ENCODE assay signal across 8 cellular contexts in genomic region chr10:99993994-99994689, GRCh38. TPM values are rescaled to one million over a fixed set of nuclear protein-coding genes. Genes with fewer than 3 reads are reported as not detected.
DNase-seq lines count a peak whose midpoint lies in the region; ATAC-seq, FAIRE-seq and TF ChIP-seq lines count a peak whose summit lies in the region.

No MANE protein-coding gene starts in this region.

- H4K20me1 ChIP-seq in GM12878 (ENCODE audit: control insufficient read depth, insufficient read depth), result no peaks in the 10 kb centered on the region

- peak overlapping the region; percentile 42 for H3K27ac ChIP-seq in GM12878 (ENCODE audit: control insufficient read depth, insufficient read depth)

- no peaks in the 10 kb centered on the region for H3K27me3 ChIP-seq in GM12878 (replicated peaks in 1 of 2; ENCODE audit: control insufficient read depth in 2 of 2, insufficient read depth in 2 of 2, low read length in 1 of 2)

- POLR2A ChIA-PET in GM12878 (lab: Charles Lee), result interaction anchor here (0.5 to 7.3 kb wide), 7 partner anchors 10 to 169 kb away, joined by 3 to 88 read pairs (median 5); partner anchors contain the start of gene DNMBP

- TF ChIP-seq POLR2A in GM12878 (IDR thresholded peaks at IDR 0.05; ENCODE audit: low read depth, low read length), result 0 out of 2 replicates have a peak, but pooled peaks have one; percentile 24

- SMC1A ChIA-PET in GM12878 (lab: Charles Lee; ENCODE audit: uncharacterized antibody, unreplicated experiment), result interaction anchor here (2.1 to 26.2 kb wide), 3 partner anchors 12 to 51 kb away, joined by 7 to 531 read pairs (median 92); partner anchors contain the start of gene DNMBP

- in situ Hi-C loops in GM12878 (cut with MboI), result no loop called here

- no peaks in the 10 kb centered on the region; the same call in 2 of the 3 replicates for H3K9me3 ChIP-seq in GM12878 (replicated peaks; ENCODE audit: control insufficient read depth, insufficient read depth, low read length)

- H3K4me3 ChIP-seq in GM12878, result peak overlapping the region; percentile 4; the same call in 1 of the 2 replicates

- CTCF ChIA-PET in GM12878 (lab: Yijun Ruan, JAX), result interaction anchor here (0.6 to 11.3 kb wide), 6 partner anchors 10 to 462 kb away, joined by 4 to 116 read pairs (median 12); partner anchors contain the start of gene DNMBP

- ATAC-seq in GM18868 (IDR thresholded peaks at IDR 0.05; ENCODE audit: unreplicated experiment) (peak; percentile 94), HG03342 (IDR thresholded peaks at IDR 0.05; ENCODE audit: unreplicated experiment) (peak; percentile 95), GM12878 (peak; percentile 98)

- H2AFZ ChIP-seq in GM12878 (ENCODE audit: control insufficient read depth, low read depth, low read length), result no peak overlapping the region

- no peak for TF ChIP-seq CTCF in GM12878 (IDR thresholded peaks at IDR 0.05 in 2 of 3, conservative IDR thresholded peaks at IDR 0.05 in 1 of 3; ENCODE audit: control insufficient read depth in 2 of 3, extremely low read depth in 1 of 3, insufficient read depth in 1 of 3, low read depth in 3 of 3, low read length in 3 of 3)

- no peak for TF ChIP-seq EP300 in GM12878 (IDR thresholded peaks at IDR 0.05; ENCODE audit: borderline replicate concordance in 1 of 2, control insufficient read depth in 1 of 2, low read depth in 2 of 2, low read length in 2 of 2)

- H3K36me3 ChIP-seq in GM12878 (ENCODE audit: control insufficient read depth in 2 of 2, insufficient read depth in 2 of 2, low read length in 1 of 2), result peaks cover 0 to 16% of the 10 kb centered on the region in 2 experiments; a peak in 1 of 4 replicates

- DNase-seq in T-helper 22 cell (ENCODE audit: low read depth), result peak; percentile 4
- peak; percentile 51 for DNase-seq in GM12878 (ENCODE audit: low read depth, low spot score)
- DNase-seq in lung microvascular endothelial cell (ENCODE audit: low read depth in 2 of 2), result peak; percentile 65 to 91
- DNase-seq in stimulated activated naive CD4-positive, alpha-beta T cell treated with Interleukin-2 at 50 U/mL for 16 hours (lab: John Stamatoyannopoulos, UW), result peak; percentile 12
- DNase-seq in DMS53 treated with DMSO at 0.1 percent for 48 hours (lab: John Stamatoyannopoulos, UW; ENCODE audit: unreplicated experiment), result no peak

- intact Hi-C loops in GM12878 (cut with micrococcal nuclease; ENCODE audit: unreplicated experiment), result no loop called here

- RAD21 ChIA-PET in GM12878 (lab: Charles Lee; ENCODE audit: unreplicated experiment), result interaction anchor here (0.8 to 4.2 kb wide), 7 partner anchors 9 to 182 kb away, joined by 3 to 49 read pairs (median 8); partner anchors contain the start of gene DNMBP

- 59% methylated on average over 7 of the region's 7 CpGs for WGBS in GM12878 (ENCODE audit: insufficient coverage, insufficient replicate concordance, low lambda C conversion rate, missing lambda C conversion rate)

- no peak for TF ChIP-seq RAD21 in GM12878 (IDR thresholded peaks at IDR 0.05; ENCODE audit: insufficient read depth, low read depth, low read length)

- peaks cover 25% of the 10 kb centered on the region for H3K4me1 ChIP-seq in GM12878 (ENCODE audit: control insufficient read depth, insufficient read depth, low read length)

- peaks cover 94% of the 10 kb centered on the region for H3K79me2 ChIP-seq in GM12878 (ENCODE audit: control insufficient read depth, insufficient read depth, low read length)

- FAIRE-seq in A204.1 (lab: Jason Lieb, UNC) (peak; percentile 32), GM12878 (lab: Jason Lieb, UNC) (peak; percentile 77)

- no peak overlapping the region for H3K9ac ChIP-seq in GM12878 (ENCODE audit: control insufficient read depth, insufficient read depth, low read length)

- peak overlapping the region; percentile 83 for H3K4me2 ChIP-seq in GM12878 (ENCODE audit: control insufficient read depth, insufficient read depth)

- TSS peak; percentile 28 for BruUV-seq in GM12878 (replicated peaks; lab: Mats Ljungman, UMichigan)

TF ChIP-seq in GM12878, 131 proteins besides CTCF, POLR2A, EP300 and RAD21 (continues in another document):
- TF ChIP-seq SKIL (IDR thresholded peaks at IDR 0.05; ENCODE audit: low read depth, poor library complexity, severe bottlenecking) (peak; percentile 21), YY1 (IDR thresholded peaks at IDR 0.05; ENCODE audit: low read depth, low read length) (peak; percentile 56; the same call in 1 of the 2 replicates), CBFB (IDR thresholded peaks at IDR 0.05; ENCODE audit: low read depth) (peak; percentile 78), PKNOX1 (IDR thresholded peaks at IDR 0.05) (peak; percentile 88), ZBED1 (IDR thresholded peaks at IDR 0.05; ENCODE audit: borderline replicate concordance) (no peak), JUNB (IDR thresholded peaks at IDR 0.05) (no peak), ETV6 (conservative IDR thresholded peaks at IDR 0.05 in 1 of 2, IDR thresholded peaks at IDR 0.05 in 1 of 2; ENCODE audit: borderline replicate concordance in 1 of 2, low read depth in 1 of 2) (no peak), EGR1 (IDR thresholded peaks at IDR 0.05; ENCODE audit: borderline replicate concordance in 1 of 2, low read depth in 2 of 2, low read length in 2 of 2) (no peak), SIX5 (IDR thresholded peaks at IDR 0.05; ENCODE audit: low read depth, low read length, severe bottlenecking) (no peak), RUNX3 (IDR thresholded peaks at IDR 0.05; ENCODE audit: low read length) (peak; percentile 93), ATF7 (IDR thresholded peaks at IDR 0.05; ENCODE audit: low read depth) (peak; percentile 38), KLF5 (IDR thresholded peaks at IDR 0.05; ENCODE audit: partially characterized antibody) (no peak), BMI1 (IDR thresholded peaks at IDR 0.05; ENCODE audit: borderline replicate concordance) (peak; percentile 81), IKZF1 (conservative IDR thresholded peaks at IDR 0.05) (peak; percentile 27; the same call in 1 of the 2 replicates), RAD51 (IDR thresholded peaks at IDR 0.05) (peak; percentile 95), USF1 (IDR thresholded peaks at IDR 0.05; ENCODE audit: borderline replicate concordance, extremely low read length, insufficient read depth, low read depth, low read length) (peak; percentile 73), RB1 (IDR thresholded peaks at IDR 0.05; ENCODE audit: borderline replicate concordance) (no peak), SPI1 (IDR thresholded peaks at IDR 0.05; ENCODE audit: borderline replicate concordance, insufficient read depth, low read depth, low read length) (peak; percentile 43; the same call in 1 of the 2 replicates), ZSCAN29 (IDR thresholded peaks at IDR 0.05) (no peak), DPF2 (IDR thresholded peaks at IDR 0.05) (0 out of 2 replicates have a peak, but pooled peaks have one; percentile 47), CREB1 (IDR thresholded peaks at IDR 0.05; ENCODE audit: low read depth) (peak; percentile 85)

RNA-seq across cellular contexts. Expression of gene DNMBP, which starts 15.6 kb away (rescaled TPM):
- 97.9 and 99.8 TPM in 2 replicates for total RNA-seq in GM12878 (2013; cell fraction: nucleolus; rRNA removed)
- total RNA-seq in GM12878 (2014; rRNA removed) (22.2 and 23.2 TPM in 2 replicates), GM12878 (2014; rRNA removed; fragmentation: Illumina TruSeq; extraction: Trizol) (25.9 and 26.8 TPM in 2 replicates), GM12878 (2021) (39.4 and 40.5 TPM in 2 replicates), lung microvascular endothelial cell (20.5 and 31.7 TPM in 2 replicates)
- 21.3 TPM for polyA plus RNA-seq in GM12878 (2011; ENCODE audit: low read depth)
- polyA plus RNA-seq in GM12878 (2011; rRNA removed) (10.5 and 13.0 TPM in 2 replicates), GM12878 (2014; fragmentation: Illumina TruSeq; extraction: Trizol) (45.0 and 45.2 TPM in 2 replicates), GM12878 (2014; fragmentation: Nextera tagmentation; extraction: Ambion mirVana) (1 to 10 TPM; 7.1 to 9.8 TPM), GM12878 (2014; rRNA removed) (23.3 and 24.7 TPM in 2 replicates), GM12878 (2016; fragmentation: Nextera tagmentation; extraction: Ambion mirVana) (10 to 100 TPM; 20.5 to 20.8 TPM)
- 12.4 and 17.4 TPM in 2 replicates for polyA plus RNA-seq in GM12878 (2011; cell fraction: cytosol; rRNA removed)
- polyA plus RNA-seq in GM12878 (2011; cell fraction: nucleus; rRNA removed), result 19.4 and 26.2 TPM in 2 replicates
- 26.1 and 36.2 TPM in 2 replicates for polyA plus RNA-seq in GM12878 (2012)
- 15.4 and 17.2 TPM in 2 replicates for polyA minus RNA-seq in GM12878 (2011; rRNA and poly(A)+ RNA removed)
- polyA minus RNA-seq in GM12878 (2011; cell fraction: cytosol; rRNA and poly(A)+ RNA removed), result 7.2 and 10.7 TPM in 2 replicates
- polyA minus RNA-seq in GM12878 (2011; cell fraction: nucleus; rRNA and poly(A)+ RNA removed), result 12.7 and 22.6 TPM in 2 replicates
